ENCODE assay signal across 17 cellular contexts in the genomic region with DNA sequence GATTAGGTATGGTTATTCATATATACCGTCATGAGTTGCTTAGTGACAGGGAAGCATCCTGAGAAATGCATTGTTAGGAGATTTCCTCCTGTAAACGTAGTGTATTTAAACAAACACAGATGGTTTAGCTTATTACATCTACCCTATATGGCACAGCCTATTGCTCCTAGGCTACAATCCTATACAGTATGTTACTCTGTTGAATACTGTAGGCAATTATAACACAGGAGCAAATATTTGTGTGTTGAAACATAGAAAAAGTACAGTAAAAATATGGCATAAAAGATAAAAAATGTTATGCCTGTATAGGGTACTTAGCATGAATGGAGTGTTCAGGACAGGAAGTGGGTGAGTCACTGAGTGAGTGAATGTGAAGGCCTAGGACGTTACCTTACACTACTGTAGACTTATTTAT.
DNase-seq lines count a peak whose midpoint lies in the region; FAIRE-seq and TF ChIP-seq lines count a peak whose summit lies in the region.
"Had no signal": no experiment of that assay in that cellular context is flagged by ENCODE, and none has a peak within 500 bp of the region (broad histone marks: within the 10 kb centered on the region; RNA-seq: fewer than 3 reads in every experiment).

No MANE protein-coding gene starts in this region.

- TF ChIP-seq POLR2A in endothelial cell of umbilical vein (IDR thresholded peaks at IDR 0.05; ENCODE audit: low read depth, low read length), result no peak

- H2AFZ ChIP-seq in endothelial cell of umbilical vein (ENCODE audit: low read depth, low read length) (peak overlapping the region; percentile 54), osteoblast (ENCODE audit: low read length) (no peak overlapping the region)

- POLR2A ChIA-PET in endothelial cell of umbilical vein (lab: Charles Lee), result no interaction called here

- DNase-seq in H4 (ENCODE audit: low spot score), result peak; percentile 34
- DNase-seq in RKO (ENCODE audit: low spot score), result peak; percentile 45
- peak; percentile 85 for DNase-seq in endothelial cell of umbilical vein (ENCODE audit: low read depth, low spot score)
- no peak for DNase-seq in osteoblast (ENCODE audit: insufficient read length, low spot score, missing footprints)
- DNase-seq in head of caudate nucleus, result no peak
- no peak for DNase-seq in MV-4-11 (lab: John Stamatoyannopoulos, UW)
- DNase-seq in NCI-H1417 treated with DMSO at 0.1 percent for 48 hours (lab: John Stamatoyannopoulos, UW), result no peak
- DNase-seq in caudate nucleus (lab: John Stamatoyannopoulos, UW), result no peak
- DNase-seq: activated CD4-positive, alpha-beta T cell treated with anti-CD3 and anti-CD28 coated beads for 4 hours; body of pancreas; C1 segment of cervical spinal cord; dorsolateral prefrontal cortex; left ventricle myocardium superior; stimulated activated naive B cell treated with anti-CD40 and anti-IgM and Interleukin-4, amounts not matched to agents 10 μg/mL and 1 μg/mL and 100 μg/mL, for 72 hours; trophoblast cell had no signal

- BruUV-seq in endothelial cell of umbilical vein (replicated peaks; lab: Mats Ljungman, UMichigan), result no TSS peak

- H3K4me2 ChIP-seq in endothelial cell of umbilical vein (ENCODE audit: insufficient read depth, low read length), result peak overlapping the region; percentile 58
- H3K4me2 ChIP-seq in osteoblast (ENCODE audit: insufficient read depth, low read length), result no peak overlapping the region

- H3K4me1 ChIP-seq in endothelial cell of umbilical vein (ENCODE audit: control insufficient read depth, extremely low read depth, insufficient read depth, low read length) (peaks cover 20% of the 10 kb centered on the region), osteoblast (ENCODE audit: insufficient read depth, low read length) (peaks cover 6% of the 10 kb centered on the region)
- H3K4me1 ChIP-seq: body of pancreas, prostate gland had no signal

- H3K36me3 ChIP-seq in endothelial cell of umbilical vein (ENCODE audit: control insufficient read depth in 2 of 2, extremely low read depth in 1 of 2, insufficient read depth in 2 of 2, low read length in 2 of 2), result no peaks in the 10 kb centered on the region
- H3K36me3 ChIP-seq in osteoblast (ENCODE audit: insufficient read depth, low read length), result peaks cover 64% of the 10 kb centered on the region
- H3K36me3 ChIP-seq: prostate gland had no signal

- TF ChIP-seq CTCF in endothelial cell of umbilical vein (IDR thresholded peaks at IDR 0.05; ENCODE audit: extremely low read depth in 1 of 2, insufficient read depth in 1 of 2, low read depth in 1 of 2, low read length in 2 of 2), result no peak
- no peak for TF ChIP-seq CTCF in osteoblast (IDR thresholded peaks at IDR 0.05; ENCODE audit: extremely low read depth, low read depth, low read length)

- H3K9me1 ChIP-seq in endothelial cell of umbilical vein (replicated peaks; ENCODE audit: control insufficient read depth, extremely low read depth, insufficient read depth, low read length), result no peaks in the 10 kb centered on the region

- no peaks in the 10 kb centered on the region for H3K79me2 ChIP-seq in endothelial cell of umbilical vein (ENCODE audit: control insufficient read depth, insufficient read depth, low read length)
- no peaks in the 10 kb centered on the region for H3K79me2 ChIP-seq in osteoblast (ENCODE audit: insufficient read depth, low read length)

- dilution Hi-C loops in endothelial cell of umbilical vein (cut with MboI; ENCODE audit: extremely low pct_ligation_motif_present, low sequenced_read_pairs), result no loop called here

- no peak overlapping the region for H3K4me3 ChIP-seq in endothelial cell of umbilical vein (replicated peaks in 1 of 3; ENCODE audit: insufficient read depth in 1 of 3, low read depth in 1 of 3, low read length in 3 of 3)
- H3K4me3 ChIP-seq in osteoblast (ENCODE audit: insufficient read depth, low read length), result no peak overlapping the region
- H3K4me3 ChIP-seq: body of pancreas, dorsolateral prefrontal cortex, prostate gland had no signal

- CTCF ChIA-PET in endothelial cell of umbilical vein (lab: Charles Lee), result interaction anchor here (1.0 kb wide), 1 partner anchor 16 kb away, joined by 3 read pairs; no protein-coding TSS in a partner anchor

- H3K9me3 ChIP-seq in endothelial cell of umbilical vein (replicated peaks; ENCODE audit: control insufficient read depth, insufficient read depth, low read length) (no peaks in the 10 kb centered on the region), osteoblast (ENCODE audit: low read depth, low read length) (no peaks in the 10 kb centered on the region)
- H3K9me3 ChIP-seq: body of pancreas, prostate gland had no signal

- H4K20me1 ChIP-seq in endothelial cell of umbilical vein (replicated peaks; ENCODE audit: control insufficient read depth, extremely low read depth, insufficient read depth, low read length), result no peaks in the 10 kb centered on the region
- no peaks in the 10 kb centered on the region for H4K20me1 ChIP-seq in osteoblast (ENCODE audit: insufficient read depth, low read length)

- FAIRE-seq in endothelial cell of umbilical vein (lab: Jason Lieb, UNC), result no peak

- intact Hi-C loops in endothelial cell of umbilical vein (cut with micrococcal nuclease) (loop anchor here (1.0 to 10.0 kb wide), 5 partner anchors 20 to 801 kb away; partner anchors contain the start of gene CDH11), head of caudate nucleus (cut with DNase I) (no loop called here)

- H3K9ac ChIP-seq in endothelial cell of umbilical vein (replicated peaks; ENCODE audit: extremely low read depth, insufficient read depth, low read length), result peak overlapping the region; percentile 56

- H3K27ac ChIP-seq in endothelial cell of umbilical vein (ENCODE audit: insufficient read depth, low read depth, low read length) (peak overlapping the region; percentile 94), osteoblast (ENCODE audit: low read depth, low read length) (peak overlapping the region; percentile 40), caudate nucleus (ENCODE audit: low read depth, low read length) (no peak overlapping the region)
- H3K27ac ChIP-seq: body of pancreas, dorsolateral prefrontal cortex, HL-60, prostate gland had no signal

- H3K27me3 ChIP-seq in endothelial cell of umbilical vein (ENCODE audit: control insufficient read depth in 2 of 2, insufficient read depth in 2 of 2, low read length in 2 of 2) (no peaks in the 10 kb centered on the region), osteoblast (ENCODE audit: insufficient read depth, low read length) (no peaks in the 10 kb centered on the region)
- H3K27me3 ChIP-seq: body of pancreas, dorsolateral prefrontal cortex had no signal

TF ChIP-seq in endothelial cell of umbilical vein, 7 proteins besides CTCF, POLR2A, EP300 and RAD21:
- TF ChIP-seq FOS (IDR thresholded peaks at IDR 0.05; ENCODE audit: borderline replicate concordance, insufficient read depth, low read length) (peak; percentile 54), MYC (IDR thresholded peaks at IDR 0.05; ENCODE audit: low read depth, low read length) (no peak), JUN (IDR thresholded peaks at IDR 0.05; ENCODE audit: borderline replicate concordance, insufficient read depth, insufficient read length, low read depth) (peak; percentile 82)

Comparison
In these comparisons a context has a peak if more than half of its experiments do, and no peak if none do; other contexts are left out.
1. DNase-seq: peak in H4 (single experiment), RKO (single experiment) and endothelial cell of umbilical vein (single experiment); none in osteoblast (single experiment), head of caudate nucleus (0 of 42), MV-4-11 (single experiment), NCI-H1417 treated with DMSO at 0.1 percent for 48 hours (single experiment) and caudate nucleus (0 of 61).